Comparison of ENCODE assay signal across 1 cellular context in the genomic region with DNA sequence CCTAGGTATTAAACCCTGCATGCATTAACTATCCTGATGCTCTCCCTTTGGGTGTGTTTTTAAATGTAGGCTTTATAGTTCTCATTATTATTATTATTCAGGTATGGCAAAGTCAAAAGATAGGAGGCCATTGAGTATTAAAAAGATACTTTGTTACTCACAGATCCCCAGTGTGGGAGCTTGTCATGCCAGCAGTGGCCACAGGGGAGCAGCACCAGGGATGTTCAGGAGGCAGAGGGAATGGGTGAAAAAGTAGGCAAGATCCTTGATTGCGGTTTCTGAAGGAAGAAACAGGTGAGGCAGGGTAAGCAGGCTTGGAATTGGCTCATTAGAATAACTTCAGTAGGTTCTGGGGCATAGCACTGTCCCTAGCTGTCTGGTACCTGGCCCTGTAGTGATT.
TF ChIP-seq lines count a peak whose summit lies in the region.

No MANE protein-coding gene starts in this region.

TF ChIP-seq in GM12878, 131 proteins besides CTCF, POLR2A, EP300 and RAD21 (continued from another document):
- no peak for TF ChIP-seq ASH2L (IDR thresholded peaks at IDR 0.05; ENCODE audit: borderline replicate concordance, low read depth)
- no peak for TF ChIP-seq GABPA (IDR thresholded peaks at IDR 0.05; ENCODE audit: low read depth)
- TF ChIP-seq, protein P1, sequence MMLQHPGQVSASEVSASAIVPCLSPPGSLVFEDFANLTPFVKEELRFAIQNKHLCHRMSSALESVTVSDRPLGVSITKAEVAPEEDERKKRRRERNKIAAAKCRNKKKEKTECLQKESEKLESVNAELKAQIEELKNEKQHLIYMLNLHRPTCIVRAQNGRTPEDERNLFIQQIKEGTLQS (IDR thresholded peaks at IDR 0.05; ENCODE audit: borderline replicate concordance, extremely low read depth, low read depth, low read length) = no peak
- TF ChIP-seq BCLAF1 (IDR thresholded peaks at IDR 0.05) = no peak
- no peak for TF ChIP-seq MEF2B (IDR thresholded peaks at IDR 0.05; ENCODE audit: partially characterized antibody, poor library complexity, severe bottlenecking)
- TF ChIP-seq, protein P2, sequence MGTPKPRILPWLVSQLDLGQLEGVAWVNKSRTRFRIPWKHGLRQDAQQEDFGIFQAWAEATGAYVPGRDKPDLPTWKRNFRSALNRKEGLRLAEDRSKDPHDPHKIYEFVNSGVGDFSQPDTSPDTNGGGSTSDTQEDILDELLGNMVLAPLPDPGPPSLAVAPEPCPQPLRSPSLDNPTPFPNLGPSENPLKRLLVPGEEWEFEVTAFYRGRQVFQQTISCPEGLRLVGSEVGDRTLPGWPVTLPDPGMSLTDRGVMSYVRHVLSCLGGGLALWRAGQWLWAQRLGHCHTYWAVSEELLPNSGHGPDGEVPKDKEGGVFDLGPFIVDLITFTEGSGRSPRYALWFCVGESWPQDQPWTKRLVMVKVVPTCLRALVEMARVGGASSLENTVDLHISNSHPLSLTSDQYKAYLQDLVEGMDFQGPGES (IDR thresholded peaks at IDR 0.05) = no peak
